In the genomic region with DNA sequence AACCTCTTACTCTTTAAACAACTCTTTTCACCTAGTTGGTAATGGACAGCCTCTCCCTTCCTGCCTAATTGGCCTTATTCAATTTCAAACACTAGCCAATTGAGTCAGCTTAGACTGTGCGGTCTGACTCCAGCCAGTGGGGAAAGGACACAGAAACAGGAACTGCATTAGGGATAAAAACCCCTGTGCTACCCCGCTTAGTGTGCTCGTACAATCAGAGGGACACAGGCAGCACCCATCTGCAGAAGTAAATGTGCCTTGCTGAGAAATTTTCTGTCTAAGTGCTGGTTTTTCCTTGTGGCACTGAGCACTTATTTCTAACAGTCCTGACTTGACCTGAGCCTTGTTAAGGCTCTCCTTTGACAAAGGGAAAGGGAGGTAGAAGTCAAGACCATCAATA, we compare ENCODE assay signal across 28 cellular contexts. TPM values are rescaled to one million over a fixed set of nuclear protein-coding genes. Genes with fewer than 3 reads are reported as not detected.
"Had no signal": no experiment of that assay in that cellular context is flagged by ENCODE, and none has a peak within 500 bp of the region (broad histone marks: within the 10 kb centered on the region; RNA-seq: fewer than 3 reads in every experiment).

No MANE protein-coding gene starts in this region.

- H3K4me3 Mint-ChIP-seq: activated CD4-positive, alpha-beta T cell treated with anti-CD3 and anti-CD28 coated beads for 36 hours; activated CD8-positive, alpha-beta T cell treated with anti-CD3 and anti-CD28 coated beads, Interleukin-2, amount 10 ng/mL, durations not matched to agents 7 days and 5 days; activated T-cell treated with anti-CD3 and anti-CD28 coated beads, Interleukin-2, amount 50 U/mL, for 4 hours; effector memory CD8-positive, alpha-beta T cell; nephron progenitor cell; T-helper 2 cell treated with Interferon-gamma antibody and Interleukin-4, amounts not matched to agents 5 μg/mL and 100 μg/mL, for 36 hours had no signal

- H3K27me3 Mint-ChIP-seq: activated CD4-positive, alpha-beta T cell treated with anti-CD3 and anti-CD28 coated beads for 36 hours; effector memory CD8-positive, alpha-beta T cell; progenitor cell of endocrine pancreas had no signal

- DNase-seq: activated CD4-positive, alpha-beta T cell treated with anti-CD3 and anti-CD28 coated beads for 36 hours; activated CD4-positive, CD25-positive, alpha-beta regulatory T cell; activated CD8-positive, alpha-beta T cell treated with anti-CD3 and anti-CD28 coated beads, Interleukin-2, amount 10 ng/mL, durations not matched to agents 7 days and 5 days; activated T-cell treated with anti-CD3 and anti-CD28 coated beads, Interleukin-2, amount 50 U/mL, for 4 hours; amygdala; caudate nucleus; cortex of kidney; effector memory CD8-positive, alpha-beta T cell; erythroblast; head of caudate nucleus; hippocampal formation; left cardiac atrium; left ventricle myocardium superior; nephron progenitor cell; ovary; right lobe of liver; stimulated activated CD4-positive, alpha-beta T cell treated with anti-CD3 and anti-CD28 coated beads, Interleukin-2, amount 100 ng/mL, for 48 hours; stimulated activated naive CD8-positive, alpha-beta T cell treated with anti-CD3 and anti-CD28 coated beads, Interleukin-15, Interleukin-2, amounts not matched to agents 100 U/mL and 50 U/mL, for 24 hours; testis; transverse colon had no signal

- ATAC-seq: activated CD4-positive, alpha-beta T cell treated with anti-CD3 and anti-CD28 coated beads for 36 hours; activated CD8-positive, alpha-beta T cell treated with anti-CD3 and anti-CD28 coated beads, Interleukin-2, amount 10 ng/mL, durations not matched to agents 7 days and 5 days; activated T-cell treated with anti-CD3 and anti-CD28 coated beads, Interleukin-2, amount 50 U/mL, for 4 hours; effector memory CD8-positive, alpha-beta T cell; gastroesophageal sphincter; left cardiac atrium; left ventricle myocardium superior; right lobe of liver; stimulated activated naive CD8-positive, alpha-beta T cell treated with anti-CD3 and anti-CD28 coated beads, Interleukin-15, Interleukin-2, amounts not matched to agents 100 U/mL and 50 U/mL, for 24 hours had no signal

- H3K4me1 Mint-ChIP-seq: nephron progenitor cell had no signal

- H3K4me3 ChIP-seq: gastroesophageal sphincter, ovary, right lobe of liver, testis, transverse colon had no signal

- FAIRE-seq: keratinocyte had no signal

- H3K36me3 ChIP-seq: gastroesophageal sphincter, ovary, right lobe of liver, transverse colon had no signal

- H3K27me3 ChIP-seq: gastroesophageal sphincter, ovary, right lobe of liver, testis, transverse colon had no signal

- H3K4me1 ChIP-seq: gastroesophageal sphincter, right lobe of liver, testis, transverse colon had no signal

- H3K27ac Mint-ChIP-seq: activated CD8-positive, alpha-beta T cell treated with anti-CD3 and anti-CD28 coated beads, Interleukin-2, amount 10 ng/mL, durations not matched to agents 7 days and 5 days; activated T-helper 2 cell treated with anti-CD3 and anti-CD28 coated beads, Interferon-gamma antibody, Interleukin-2, Interleukin-4, amounts not matched to agents 10 μg/mL and 5 μg/mL and 100 μg/mL, durations not matched to agents 14 hours and 24 hours and 36 hours; effector memory CD8-positive, alpha-beta T cell; nephron progenitor cell; progenitor cell of endocrine pancreas; T-helper 2 cell treated with Interferon-gamma antibody and Interleukin-4, amounts not matched to agents 5 μg/mL and 100 μg/mL, for 36 hours had no signal

- H3K9me3 ChIP-seq: testis had no signal

- H3K27ac ChIP-seq: gastroesophageal sphincter, ovary, right lobe of liver, testis, transverse colon had no signal

RNA-seq across cellular contexts. Expression of gene CD2, which starts 6.0 kb away (rescaled TPM):
- total RNA-seq: chondrocyte, lung microvascular endothelial cell, progenitor cell of endocrine pancreas, renal cortical epithelial cell had no signal
- polyA plus RNA-seq: keratinocyte had no signal
